18 cellular contexts compared by ENCODE assay signal in genomic region chr6:157158456-157158855, GRCh38.
DNase-seq lines count a peak whose midpoint lies in the region; ATAC-seq, FAIRE-seq and TF ChIP-seq lines count a peak whose summit lies in the region.
"Had no signal": no experiment of that assay in that cellular context is flagged by ENCODE, and none has a peak within 500 bp of the region (broad histone marks: within the 10 kb centered on the region; RNA-seq: fewer than 3 reads in every experiment).

No MANE protein-coding gene starts in this region.

- H3K27me3 Mint-ChIP-seq in effector memory CD8-positive, alpha-beta T cell, result no peaks in the 10 kb centered on the region
- no peaks in the 10 kb centered on the region for H3K27me3 Mint-ChIP-seq in activated T-helper 2 cell treated with anti-CD3 and anti-CD28 coated beads, Interferon-gamma antibody, Interleukin-2, Interleukin-4, amounts not matched to agents 10 μg/mL and 5 μg/mL and 100 μg/mL, durations not matched to agents 14 hours and 24 hours and 36 hours (ENCODE audit: low read depth)
- H3K27me3 Mint-ChIP-seq: CD4-positive, CD25-positive, alpha-beta regulatory T cell; IgD-negative memory B cell had no signal

- no CpG with 5 or more reads among the region's 4 CpGs for WGBS in mesendoderm (ENCODE audit: extremely low coverage, insufficient coverage, low lambda C conversion rate)

- peaks cover 14% of the 10 kb centered on the region for H3K36me3 Mint-ChIP-seq in effector memory CD8-positive, alpha-beta T cell (ENCODE audit: insufficient read depth)
- H3K36me3 Mint-ChIP-seq in activated T-helper 2 cell treated with anti-CD3 and anti-CD28 coated beads, Interferon-gamma antibody, Interleukin-2, Interleukin-4, amounts not matched to agents 10 μg/mL and 5 μg/mL and 100 μg/mL, durations not matched to agents 14 hours and 24 hours and 36 hours (ENCODE audit: low read depth), result peaks cover 23% of the 10 kb centered on the region

- no peak overlapping the region for H3K23ac ChIP-seq in mesendoderm (ENCODE audit: low read length)

- H3K4me3 ChIP-seq in mesendoderm (ENCODE audit: low read length), result no peak overlapping the region
- H3K4me3 ChIP-seq: BLaER1 treated with 17β-estradiol and CSF1 and Interleukin-3, amounts not matched to agents 10 nM and 100 nM; GM12878 had no signal

- H3K27ac ChIP-seq in mesendoderm (ENCODE audit: low read depth, low read length), result peak overlapping the region; percentile 52
- H3K27ac ChIP-seq: BLaER1 treated with 17β-estradiol and CSF1 and Interleukin-3, amounts not matched to agents 10 nM and 100 nM had no signal

- H3K4me3 Mint-ChIP-seq in effector memory CD8-positive, alpha-beta T cell, result no peak overlapping the region
- H3K4me3 Mint-ChIP-seq in activated T-helper 2 cell treated with anti-CD3 and anti-CD28 coated beads, Interferon-gamma antibody, Interleukin-2, Interleukin-4, amounts not matched to agents 10 μg/mL and 5 μg/mL and 100 μg/mL, durations not matched to agents 14 hours and 24 hours and 36 hours (ENCODE audit: low read depth), result no peak overlapping the region
- H3K4me3 Mint-ChIP-seq: CD4-positive, CD25-positive, alpha-beta regulatory T cell; IgD-negative memory B cell had no signal

- no peaks in the 10 kb centered on the region for H3K36me3 ChIP-seq in mesendoderm (ENCODE audit: control insufficient read depth, insufficient read depth, low read length)

- H3K4me1 Mint-ChIP-seq in effector memory CD8-positive, alpha-beta T cell (ENCODE audit: low read depth in 2 of 2), result peaks cover 5 to 7% of the 10 kb centered on the region in 2 donors
- no peaks in the 10 kb centered on the region for H3K4me1 Mint-ChIP-seq in activated T-helper 2 cell treated with anti-CD3 and anti-CD28 coated beads, Interferon-gamma antibody, Interleukin-2, Interleukin-4, amounts not matched to agents 10 μg/mL and 5 μg/mL and 100 μg/mL, durations not matched to agents 14 hours and 24 hours and 36 hours (ENCODE audit: low read depth)

- FAIRE-seq in D721Med (lab: Jason Lieb, UNC), result peak; percentile 89
- FAIRE-seq: GM18507, H54 had no signal

- H2BK120ac ChIP-seq in mesendoderm (ENCODE audit: low read depth, low read length), result no peak overlapping the region

- no peak for TF ChIP-seq CTCF in D721Med (IDR thresholded peaks at IDR 0.05; ENCODE audit: insufficient read depth, missing control alignments)

- peaks cover 16% of the 10 kb centered on the region for H3K4me1 ChIP-seq in mesendoderm (ENCODE audit: control insufficient read depth, low read depth, low read length)
- H3K4me1 ChIP-seq: BLaER1 treated with 17β-estradiol and CSF1 and Interleukin-3, amounts not matched to agents 10 nM and 100 nM had no signal

- no peak overlapping the region for H3K18ac ChIP-seq in mesendoderm (ENCODE audit: low read length)

- H3K9me3 Mint-ChIP-seq in effector memory CD8-positive, alpha-beta T cell, result no peaks in the 10 kb centered on the region
- H3K9me3 Mint-ChIP-seq in activated T-helper 2 cell treated with anti-CD3 and anti-CD28 coated beads, Interferon-gamma antibody, Interleukin-2, Interleukin-4, amounts not matched to agents 10 μg/mL and 5 μg/mL and 100 μg/mL, durations not matched to agents 14 hours and 24 hours and 36 hours, result no peaks in the 10 kb centered on the region
- H3K9me3 Mint-ChIP-seq: CD4-positive, CD25-positive, alpha-beta regulatory T cell; IgD-negative memory B cell had no signal

- H3K79me2 ChIP-seq in mesendoderm (ENCODE audit: control insufficient read depth, insufficient read depth, low read length), result no peaks in the 10 kb centered on the region

- H4K8ac ChIP-seq in mesendoderm (ENCODE audit: low read depth, low read length), result no peak overlapping the region

- no peak overlapping the region for H3K4ac ChIP-seq in mesendoderm (ENCODE audit: low read depth, low read length)

- H2AK5ac ChIP-seq in mesendoderm (ENCODE audit: low read length), result no peak overlapping the region

- peaks cover 2% of the 10 kb centered on the region for H3K79me1 ChIP-seq in mesendoderm (ENCODE audit: low read length)

- no peaks in the 10 kb centered on the region for H3K27me3 ChIP-seq in mesendoderm (ENCODE audit: insufficient read depth, low read length, poor library complexity)
- H3K27me3 ChIP-seq: BLaER1 treated with 17β-estradiol and CSF1 and Interleukin-3, amounts not matched to agents 10 nM and 100 nM had no signal

- H4K5ac ChIP-seq in mesendoderm (ENCODE audit: low read length), result no peak overlapping the region

- DNase-seq in D721Med (ENCODE audit: insufficient read length, low spot score), result peak; percentile 37
- peak; percentile 67 for DNase-seq in NCI-H82 treated with DMSO at 0.1 percent for 48 hours (lab: John Stamatoyannopoulos, UW; ENCODE audit: unreplicated experiment)
- no peak for DNase-seq in effector memory CD8-positive, alpha-beta T cell
- DNase-seq in mesendoderm, result peak; percentile 75
- DNase-seq in amygdala (lab: John Stamatoyannopoulos, UW), result no peak
- DNase-seq in activated T-helper 2 cell treated with anti-CD3 and anti-CD28 coated beads, Interferon-gamma antibody, Interleukin-2, Interleukin-4, amounts not matched to agents 10 μg/mL and 5 μg/mL and 100 μg/mL, durations not matched to agents 14 hours and 24 hours and 36 hours (ENCODE audit: low spot score), result no peak
- DNase-seq in KBM-7, result no peak
- DNase-seq: ACHN; Calu3; CD4-positive, CD25-positive, alpha-beta regulatory T cell; DMS79 had no signal

- no peak overlapping the region for H3K4me2 ChIP-seq in mesendoderm (ENCODE audit: low read length)
- H3K4me2 ChIP-seq: BLaER1 treated with 17β-estradiol and CSF1 and Interleukin-3, amounts not matched to agents 10 nM and 100 nM had no signal

- no peak for ATAC-seq in effector memory CD8-positive, alpha-beta T cell (replicated peaks)
- no peak for ATAC-seq in GM18519 (IDR thresholded peaks at IDR 0.05; ENCODE audit: low FRiP score, unreplicated experiment)
- ATAC-seq: GM12878, HCT116 had no signal

- H3K56ac ChIP-seq in mesendoderm (ENCODE audit: low read length), result peak overlapping the region; percentile 39

- no peak overlapping the region for H3K9ac ChIP-seq in mesendoderm (ENCODE audit: low read length)
- H3K9ac ChIP-seq: BLaER1 treated with 17β-estradiol and CSF1 and Interleukin-3, amounts not matched to agents 10 nM and 100 nM had no signal

- in situ Hi-C loops in KBM-7 (cut with MboI; ENCODE audit: low pct_unique_long_range_greater_than_20kb, low sequenced_read_pairs), result no loop called here

- H2BK15ac ChIP-seq in mesendoderm (replicated peaks; ENCODE audit: low read depth), result no peak overlapping the region

- no peak overlapping the region for H2BK5ac ChIP-seq in mesendoderm (ENCODE audit: low read length)

- H3K27ac Mint-ChIP-seq in effector memory CD8-positive, alpha-beta T cell, result peak overlapping the region; percentile 62 to 82
- H3K27ac Mint-ChIP-seq in activated T-helper 2 cell treated with anti-CD3 and anti-CD28 coated beads, Interferon-gamma antibody, Interleukin-2, Interleukin-4, amounts not matched to agents 10 μg/mL and 5 μg/mL and 100 μg/mL, durations not matched to agents 14 hours and 24 hours and 36 hours, result no peak overlapping the region

- intact Hi-C loops in activated T-helper 2 cell treated with anti-CD3 and anti-CD28 coated beads, Interferon-gamma antibody, Interleukin-2, Interleukin-4, amounts not matched to agents 10 μg/mL and 5 μg/mL and 100 μg/mL, durations not matched to agents 14 hours and 24 hours and 36 hours (cut with micrococcal nuclease), result no loop called here

Comparison
In these comparisons a context has a peak if more than half of its experiments do, and no peak if none do; other contexts are left out.
1. DNase-seq: peak in D721Med (single experiment), NCI-H82 treated with DMSO at 0.1 percent for 48 hours (single experiment) and mesendoderm (single experiment); none in effector memory CD8-positive, alpha-beta T cell (0 of 3), amygdala (0 of 56), activated T-helper 2 cell treated with anti-CD3 and anti-CD28 coated beads, Interferon-gamma antibody, Interleukin-2, Interleukin-4, amounts not matched to agents 10 μg/mL and 5 μg/mL and 100 μg/mL, durations not matched to agents 14 hours and 24 hours and 36 hours (single experiment) and KBM-7 (single experiment).